23 cellular contexts compared by ENCODE assay signal in genomic region chr16:80121522-80121909, GRCh38.
"Had no signal": no experiment of that assay in that cellular context is flagged by ENCODE, and none has a peak within 500 bp of the region (broad histone marks: within the 10 kb centered on the region; RNA-seq: fewer than 3 reads in every experiment).

No MANE protein-coding gene starts in this region.

- H3K27me3 ChIP-seq: colonic mucosa, esophagus muscularis mucosa, neutrophil, pancreas, thyroid gland had no signal

- H3K4me1 ChIP-seq: colonic mucosa, lower lobe of right lung, pancreas, thyroid gland had no signal

- H3K27ac Mint-ChIP-seq: dendritic cell treated with granulocyte-macrophage colony-stimulating factor and Interleukin-4, amounts not matched to agents 40 ng/mL and 50 ng/mL, for 4 days; memory B cell; natural killer cell; stimulated activated naive B cell treated with anti-CD40 and anti-IgM and Interleukin-4, amounts not matched to agents 10 μg/mL and 1 μg/mL and 100 μg/mL, for 72 hours; stimulated activated naive CD8-positive, alpha-beta T cell treated with anti-CD3 and anti-CD28 coated beads, Interleukin-15, amount 100 ng/mL, for 72 hours had no signal

- H3K4me3 ChIP-seq: colonic mucosa, esophagus muscularis mucosa, heart right ventricle, lower lobe of right lung, pancreas, thyroid gland had no signal

- FAIRE-seq: endothelial cell of umbilical vein, pancreas, small intestine had no signal

- DNase-seq: effector memory CD4-positive, alpha-beta T cell; foreskin melanocyte; glutamatergic neuron; hippocampal formation; islet precursor cell; lower lobe of right lung; natural killer cell; small intestine; stimulated activated CD4-positive, alpha-beta T cell treated with anti-CD3 and anti-CD28 coated beads, Interleukin-15, amount 100 ng/mL, for 24 hours; stimulated activated CD4-positive, alpha-beta T cell treated with anti-CD3 and anti-CD28 coated beads, Interleukin-2, amount 100 ng/mL, for 48 hours; stimulated activated naive B cell treated with anti-CD40 and anti-IgM and Interleukin-4, amounts not matched to agents 10 μg/mL and 1 μg/mL and 100 μg/mL, for 72 hours; stimulated activated naive CD8-positive, alpha-beta T cell treated with anti-CD3 and anti-CD28 coated beads, Interleukin-15, amount 100 ng/mL, for 72 hours; trophoblast cell had no signal

- H3K36me3 ChIP-seq: colonic mucosa, esophagus muscularis mucosa, heart right ventricle, lower lobe of right lung, neutrophil, pancreas, thyroid gland had no signal

- H3K4me3 Mint-ChIP-seq: dendritic cell treated with granulocyte-macrophage colony-stimulating factor and Interleukin-4, amounts not matched to agents 40 ng/mL and 50 ng/mL, for 4 days; memory B cell; natural killer cell; neural crest cell; stimulated activated naive B cell treated with anti-CD40 and anti-IgM and Interleukin-4, amounts not matched to agents 10 μg/mL and 1 μg/mL and 100 μg/mL, for 72 hours; stimulated activated naive CD8-positive, alpha-beta T cell treated with anti-CD3 and anti-CD28 coated beads, Interleukin-15, amount 100 ng/mL, for 72 hours had no signal

- H3K27me3 Mint-ChIP-seq: dendritic cell treated with granulocyte-macrophage colony-stimulating factor and Interleukin-4, amounts not matched to agents 40 ng/mL and 50 ng/mL, for 4 days had no signal

- H3K27ac ChIP-seq: colonic mucosa, esophagus muscularis mucosa, heart right ventricle, lower lobe of right lung, neutrophil, pancreas, thyroid gland had no signal

- H3K9me3 Mint-ChIP-seq: dendritic cell treated with granulocyte-macrophage colony-stimulating factor and Interleukin-4, amounts not matched to agents 40 ng/mL and 50 ng/mL, for 4 days; natural killer cell; neural crest cell; stimulated activated naive B cell treated with anti-CD40 and anti-IgM and Interleukin-4, amounts not matched to agents 10 μg/mL and 1 μg/mL and 100 μg/mL, for 72 hours; stimulated activated naive CD8-positive, alpha-beta T cell treated with anti-CD3 and anti-CD28 coated beads, Interleukin-15, amount 100 ng/mL, for 72 hours had no signal

- H3K9me3 ChIP-seq: colonic mucosa, esophagus muscularis mucosa, heart right ventricle, lower lobe of right lung, neutrophil, pancreas, thyroid gland had no signal

- H3K36me3 Mint-ChIP-seq: memory B cell; natural killer cell; stimulated activated naive B cell treated with anti-CD40 and anti-IgM and Interleukin-4, amounts not matched to agents 10 μg/mL and 1 μg/mL and 100 μg/mL, for 72 hours had no signal

- ATAC-seq: lower lobe of right lung; natural killer cell; stimulated activated naive B cell treated with anti-CD40 and anti-IgM and Interleukin-4, amounts not matched to agents 10 μg/mL and 1 μg/mL and 100 μg/mL, for 72 hours; stimulated activated naive CD8-positive, alpha-beta T cell treated with anti-CD3 and anti-CD28 coated beads, Interleukin-15, amount 100 ng/mL, for 72 hours had no signal

- H3K4me1 Mint-ChIP-seq: memory B cell; natural killer cell; neural crest cell; stimulated activated naive B cell treated with anti-CD40 and anti-IgM and Interleukin-4, amounts not matched to agents 10 μg/mL and 1 μg/mL and 100 μg/mL, for 72 hours; stimulated activated naive CD8-positive, alpha-beta T cell treated with anti-CD3 and anti-CD28 coated beads, Interleukin-15, amount 100 ng/mL, for 72 hours had no signal
